In genomic region chr2:110904410-110905148, GRCh38 we compare ENCODE assay signal across 27 cellular contexts.
DNase-seq lines count a peak whose midpoint lies in the region; ATAC-seq, FAIRE-seq and TF ChIP-seq lines count a peak whose summit lies in the region.
"Had no signal": no experiment of that assay in that cellular context is flagged by ENCODE, and none has a peak within 500 bp of the region (broad histone marks: within the 10 kb centered on the region; RNA-seq: fewer than 3 reads in every experiment).

No MANE protein-coding gene starts in this region.

- H3K4ac ChIP-seq in neuronal stem cell (ENCODE audit: low read length): no peak overlapping the region

- H3K27me3 ChIP-seq in bronchial epithelial cell (ENCODE audit: control insufficient read depth, insufficient read depth, low read length): no peaks in the 10 kb centered on the region
- peaks cover 0 to 10% (median 0%) of the 10 kb centered on the region in 3 experiments for H3K27me3 ChIP-seq in neuronal stem cell (ENCODE audit: control insufficient read depth in 3 of 3, insufficient read depth in 3 of 3, low read depth in 1 of 3, low read length in 3 of 3)
- H3K27me3 ChIP-seq in tibial artery: peaks cover 0 to 4% of the 10 kb centered on the region in 2 donors
- H3K27me3 ChIP-seq: colonic mucosa, right lobe of liver, upper lobe of left lung had no signal

- H2AK5ac ChIP-seq in neuronal stem cell (ENCODE audit: low read depth, low read length): peak overlapping the region; percentile 37

- H2BK120ac ChIP-seq in neuronal stem cell (ENCODE audit: low read depth, low read length): no peak overlapping the region

- no peaks in the 10 kb centered on the region for H3K79me1 ChIP-seq in neuronal stem cell (ENCODE audit: low read depth, low read length)

- no peak overlapping the region for H3K4me3 ChIP-seq in Jurkat, Clone E6-1 (ENCODE audit: low read length)
- H3K4me3 ChIP-seq in bronchial epithelial cell (ENCODE audit: low read depth, low read length): no peak overlapping the region
- H3K4me3 ChIP-seq in neuronal stem cell (ENCODE audit: low read length in 2 of 2): no peak overlapping the region
- H3K4me3 ChIP-seq in tibial artery: no peak overlapping the region
- H3K4me3 ChIP-seq: colonic mucosa, right lobe of liver, SK-N-MC, upper lobe of left lung had no signal

- peak overlapping the region; percentile 28 for H2AFZ ChIP-seq in neuronal stem cell (ENCODE audit: low read length)

- in situ Hi-C loops in GM13976 (cut with MboI; ENCODE audit: low sequenced_read_pairs, unreplicated experiment): no loop called here

- H3K27ac ChIP-seq in neuronal stem cell (replicated peaks; ENCODE audit: low read length) (no peak overlapping the region), tibial artery (no peak overlapping the region)
- H3K27ac ChIP-seq: colonic mucosa, right lobe of liver, SK-N-MC, upper lobe of left lung had no signal

- H3K4me2 ChIP-seq in neuronal stem cell (ENCODE audit: insufficient read depth, low read length, poor library complexity, severe bottlenecking): no peak overlapping the region

- H3K36me3 ChIP-seq in bronchial epithelial cell (ENCODE audit: control insufficient read depth, insufficient read depth, low read length) (no peaks in the 10 kb centered on the region), neuronal stem cell (replicated peaks in 1 of 2; ENCODE audit: control insufficient read depth in 2 of 2, insufficient read depth in 2 of 2, low read length in 2 of 2) (no peaks in the 10 kb centered on the region), tibial artery (no peaks in the 10 kb centered on the region)
- H3K36me3 ChIP-seq: colonic mucosa, right lobe of liver, upper lobe of left lung had no signal

- peak; percentile 68 for FAIRE-seq in bronchial epithelial cell (lab: Jason Lieb, UNC)
- FAIRE-seq: astrocyte had no signal

- no peak for TF ChIP-seq CTCF in GM13976 (IDR thresholded peaks at IDR 0.05; ENCODE audit: borderline replicate concordance, control extremely low read depth, extremely low read depth, insufficient read depth, missing control alignments)
- TF ChIP-seq CTCF in bronchial epithelial cell (IDR thresholded peaks at IDR 0.05; ENCODE audit: insufficient read depth, low read length, severe bottlenecking): no peak
- no peak for TF ChIP-seq CTCF in tibial artery (IDR thresholded peaks at IDR 0.05)

- peak overlapping the region; percentile 29 for H3K18ac ChIP-seq in neuronal stem cell (ENCODE audit: low read length)

- no peak overlapping the region for H3K14ac ChIP-seq in neuronal stem cell (ENCODE audit: low read length)

- ATAC-seq in HG03135 (IDR thresholded peaks at IDR 0.05; ENCODE audit: unreplicated experiment): no peak
- ATAC-seq: left ventricle myocardium superior, PC-3, right lobe of liver had no signal

- DNase-seq in GM13976 (ENCODE audit: low spot score): peak; percentile 22
- DNase-seq in Jurkat, Clone E6-1 (ENCODE audit: low read depth, low spot score): peak; percentile 7
- DNase-seq in bronchial epithelial cell (ENCODE audit: low read depth): no peak
- DNase-seq in neuronal stem cell (ENCODE audit: low spot score): no peak
- DNase-seq in tibial artery: no peak
- no peak for DNase-seq in D341Med (ENCODE audit: low spot score)
- DNase-seq: activated CD4-positive, alpha-beta T cell treated with anti-CD3 and anti-CD28 coated beads, Interleukin-2, amount 10 ng/mL, durations not matched to agents 24 days and 14 days; activated gamma-delta T cell treated with Interleukin-2 at 50 U/mL for 16 hours; activated T-cell treated with anti-CD3 and anti-CD28 coated beads, Interleukin-2, amount 50 U/mL, for 24 hours; colonic mucosa; effector CD8-positive, alpha-beta T cell; HFFc6; islet precursor cell; left ventricle myocardium superior; mesendoderm; NCI-H187; NCI-H2171; NCI-H510A; NK-92 treated with Interleukin-12 subunit alpha and Interleukin-12 subunit beta, amount 100 ng/mL, for 24 hours; PC-3; posterior cingulate gyrus; right lobe of liver; stimulated activated CD4-positive, alpha-beta T cell treated with anti-CD3 and anti-CD28 coated beads, Interleukin-4, amount 100 ng/mL, for 24 hours; upper lobe of left lung had no signal

- H2BK5ac ChIP-seq in neuronal stem cell (ENCODE audit: low read length): no peak overlapping the region

- no CpG with 5 or more reads among the region's 7 CpGs for WGBS in neuronal stem cell (ENCODE audit: extremely low coverage in 2 of 2, insufficient read length in 2 of 2, insufficient replicate concordance in 1 of 2), 2 donors

- intact Hi-C loops in tibial artery (cut with DNase I; ENCODE audit: low total_unique reads): no loop called here

- H4K8ac ChIP-seq in neuronal stem cell (ENCODE audit: low read depth, low read length): peak overlapping the region; percentile 83

- H3K4me1 ChIP-seq in neuronal stem cell (ENCODE audit: control insufficient read depth in 2 of 2, insufficient read depth in 1 of 2, low read depth in 1 of 2, low read length in 2 of 2) (peaks cover 9 to 13% of the 10 kb centered on the region in 2 donors), tibial artery (no peaks in the 10 kb centered on the region)
- H3K4me1 ChIP-seq: right lobe of liver, upper lobe of left lung had no signal

- H4K91ac ChIP-seq in neuronal stem cell (ENCODE audit: low read depth, low read length, poor library complexity): no peak overlapping the region

- H2BK12ac ChIP-seq in neuronal stem cell (ENCODE audit: low read length): peak overlapping the region; percentile 31

- H3K9me3 ChIP-seq in neuronal stem cell (replicated peaks in 1 of 2; ENCODE audit: control insufficient read depth in 2 of 2, insufficient read depth in 1 of 2, low read depth in 1 of 2, low read length in 2 of 2) (no peaks in the 10 kb centered on the region), tibial artery (no peaks in the 10 kb centered on the region)
- H3K9me3 ChIP-seq: colonic mucosa, right lobe of liver, upper lobe of left lung had no signal

- no peak overlapping the region for H3K23ac ChIP-seq in neuronal stem cell (ENCODE audit: low read depth, low read length, poor library complexity)

- peak overlapping the region; percentile 28 for H2BK15ac ChIP-seq in neuronal stem cell (ENCODE audit: low read length)

- no peak overlapping the region for H3K9ac ChIP-seq in neuronal stem cell (ENCODE audit: low read depth, low read length, poor library complexity)

Comparison
In these comparisons a context has a peak if more than half of its experiments do, and no peak if none do; other contexts are left out.
1. DNase-seq: peak in GM13976 (single experiment) and Jurkat, Clone E6-1 (single experiment); none in bronchial epithelial cell (single experiment), neuronal stem cell (single experiment), tibial artery (0 of 2) and D341Med (single experiment).